In the genomic region with DNA sequence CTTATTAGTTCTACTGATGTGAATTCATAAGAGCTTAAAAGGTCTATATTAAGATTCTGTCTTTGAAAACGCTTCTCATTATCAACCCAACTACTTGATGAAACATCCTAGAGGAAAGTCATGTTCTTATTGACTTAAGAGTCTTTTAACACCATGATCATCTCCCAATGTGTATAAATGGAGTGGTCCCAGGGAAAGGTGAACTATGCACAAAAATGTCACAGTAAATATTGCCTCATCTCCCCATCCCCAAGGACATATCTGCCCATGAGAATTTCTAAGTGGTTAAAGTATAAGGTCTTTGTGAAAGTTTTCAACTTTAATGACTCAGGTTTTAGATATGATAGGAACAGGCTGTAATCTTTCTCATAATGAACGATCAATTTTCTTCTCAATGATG, we compare ENCODE assay signal across 6 cellular contexts.
"Had no signal": no experiment of that assay in that cellular context is flagged by ENCODE, and none has a peak within 500 bp of the region (broad histone marks: within the 10 kb centered on the region; RNA-seq: fewer than 3 reads in every experiment).

No MANE protein-coding gene starts in this region.

- DNase-seq: GM23248, GOT3, H9, HCEC 1CT, KBM-7 had no signal

- H3K9ac ChIP-seq: GM23248 had no signal

- FAIRE-seq: HTR-8/SVneo had no signal

- H2AFZ ChIP-seq: GM23248 had no signal

- H3K27ac ChIP-seq: GM23248 had no signal

- H3K4me3 ChIP-seq: GM23248 had no signal
